In the genomic region with DNA sequence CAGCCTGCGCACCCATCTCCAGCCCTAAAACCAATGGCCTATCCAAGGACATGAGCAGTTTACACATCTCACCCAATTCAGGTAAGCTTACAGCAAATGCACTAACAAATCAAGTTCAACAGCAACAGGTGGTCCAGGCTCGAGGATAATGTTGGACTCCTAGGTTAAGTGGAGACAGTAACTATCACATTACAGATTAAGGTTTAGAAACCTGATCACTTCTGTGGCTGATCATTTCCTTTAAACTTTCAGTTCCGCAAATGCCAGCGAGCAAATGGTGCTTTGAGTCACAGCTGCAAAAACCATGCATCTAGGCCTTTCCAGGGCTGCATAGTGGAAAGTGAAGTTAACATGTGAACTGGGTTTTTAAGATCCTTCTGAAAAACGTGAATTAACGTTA, we compare ENCODE assay signal across 14 cellular contexts.
DNase-seq lines count a peak whose midpoint lies in the region; ATAC-seq, FAIRE-seq and TF ChIP-seq lines count a peak whose summit lies in the region.
"Had no signal": no experiment of that assay in that cellular context is flagged by ENCODE, and none has a peak within 500 bp of the region (broad histone marks: within the 10 kb centered on the region; RNA-seq: fewer than 3 reads in every experiment).

No MANE protein-coding gene starts in this region.

- no peaks in the 10 kb centered on the region for H3K36me3 ChIP-seq in GM12878 (ENCODE audit: control insufficient read depth in 2 of 2, insufficient read depth in 2 of 2, low read length in 1 of 2)
- H3K36me3 ChIP-seq in CD4-positive, alpha-beta memory T cell (ENCODE audit: insufficient read depth, low read length) = no peaks in the 10 kb centered on the region

- peak; percentile 43 for DNase-seq in GM12878 (ENCODE audit: low read depth, low spot score)
- DNase-seq in CD4-positive, alpha-beta memory T cell = no peak
- DNase-seq in DMS153 (lab: John Stamatoyannopoulos, UW) = no peak
- no peak for DNase-seq in NCI-H2196 (lab: John Stamatoyannopoulos, UW; ENCODE audit: unreplicated experiment)
- no peak for DNase-seq in activated CD4-positive, alpha-beta T cell treated with anti-CD3 and anti-CD28 coated beads, Interleukin-2, amount 50 U/mL, for 48 hours
- DNase-seq: activated CD4-positive, alpha-beta T cell treated with anti-CD3 and anti-CD28 coated beads, Interleukin-2, amount 50 U/mL, for 4 hours; activated naive CD8-positive, alpha-beta T cell treated with anti-CD3 and anti-CD28 coated beads, Interleukin-2, amount 10 ng/mL, durations not matched to agents 7 days and 5 days; head of caudate nucleus; mesenchymal stem cell; NCI-H187; upper lobe of left lung had no signal

- H3K9me3 Mint-ChIP-seq in CD4-positive, alpha-beta memory T cell = no peaks in the 10 kb centered on the region
- H3K9me3 Mint-ChIP-seq: activated naive CD8-positive, alpha-beta T cell treated with anti-CD3 and anti-CD28 coated beads, Interleukin-2, amount 10 ng/mL, durations not matched to agents 7 days and 5 days had no signal

- no peak overlapping the region for H3K9ac ChIP-seq in GM12878 (ENCODE audit: control insufficient read depth, insufficient read depth, low read length)

- H3K4me3 ChIP-seq in GM12878 = no peak overlapping the region
- no peak overlapping the region for H3K4me3 ChIP-seq in CD4-positive, alpha-beta memory T cell (ENCODE audit: low read length in 2 of 2)
- H3K4me3 ChIP-seq: upper lobe of left lung had no signal

- WGBS in GM12878 (ENCODE audit: insufficient coverage, insufficient replicate concordance, low lambda C conversion rate, missing lambda C conversion rate) = 29% methylated on average over 6 of the region's 6 CpGs

- peaks cover 0 to 2% of the 10 kb centered on the region in 2 donors for H3K27me3 Mint-ChIP-seq in CD4-positive, alpha-beta memory T cell

- TF ChIP-seq RAD21 in GM12878 (IDR thresholded peaks at IDR 0.05; ENCODE audit: insufficient read depth, low read depth, low read length) = no peak

- H3K4me3 Mint-ChIP-seq in CD4-positive, alpha-beta memory T cell = no peak overlapping the region
- H3K4me3 Mint-ChIP-seq: activated naive CD8-positive, alpha-beta T cell treated with anti-CD3 and anti-CD28 coated beads, Interleukin-2, amount 10 ng/mL, durations not matched to agents 7 days and 5 days had no signal

- no peaks in the 10 kb centered on the region for H3K9me3 ChIP-seq in GM12878 (replicated peaks; ENCODE audit: control insufficient read depth, insufficient read depth, low read length)
- no peaks in the 10 kb centered on the region for H3K9me3 ChIP-seq in CD4-positive, alpha-beta memory T cell (ENCODE audit: control insufficient read depth in 1 of 2, low read length in 2 of 2)
- H3K9me3 ChIP-seq: upper lobe of left lung had no signal

- intact Hi-C loops in GM12878 (cut with micrococcal nuclease; ENCODE audit: unreplicated experiment) = no loop called here
- intact Hi-C loops in CD4-positive, alpha-beta memory T cell (cut with micrococcal nuclease) = no loop called here

- in situ Hi-C loops in GM12878 (cut with MboI) = no loop called here

- TF ChIP-seq CTCF in GM12878 (IDR thresholded peaks at IDR 0.05 in 2 of 3, conservative IDR thresholded peaks at IDR 0.05 in 1 of 3; ENCODE audit: control insufficient read depth in 2 of 3, extremely low read depth in 1 of 3, insufficient read depth in 1 of 3, low read depth in 3 of 3, low read length in 3 of 3) = no peak

- H3K36me3 Mint-ChIP-seq in CD4-positive, alpha-beta memory T cell = no peaks in the 10 kb centered on the region
- H3K36me3 Mint-ChIP-seq: activated naive CD8-positive, alpha-beta T cell treated with anti-CD3 and anti-CD28 coated beads, Interleukin-2, amount 10 ng/mL, durations not matched to agents 7 days and 5 days had no signal

- TF ChIP-seq EP300 in GM12878 (IDR thresholded peaks at IDR 0.05; ENCODE audit: borderline replicate concordance in 1 of 2, control insufficient read depth in 1 of 2, low read depth in 2 of 2, low read length in 2 of 2) = no peak

- H3K79me2 ChIP-seq in GM12878 (ENCODE audit: control insufficient read depth, insufficient read depth, low read length) = no peaks in the 10 kb centered on the region

- no peaks in the 10 kb centered on the region for H3K4me1 Mint-ChIP-seq in CD4-positive, alpha-beta memory T cell
- H3K4me1 Mint-ChIP-seq: activated naive CD8-positive, alpha-beta T cell treated with anti-CD3 and anti-CD28 coated beads, Interleukin-2, amount 10 ng/mL, durations not matched to agents 7 days and 5 days had no signal

- no peak overlapping the region for H2AFZ ChIP-seq in GM12878 (ENCODE audit: control insufficient read depth, low read depth, low read length)

- H3K4me2 ChIP-seq in GM12878 (ENCODE audit: control insufficient read depth, insufficient read depth) = no peak overlapping the region

- CTCF ChIA-PET in GM12878 (lab: Yijun Ruan, JAX) = no interaction called here
- CTCF ChIA-PET in CD4-positive, alpha-beta memory T cell (lab: Charles Lee; ENCODE audit: partially characterized antibody) = no interaction called here

- SMC1A ChIA-PET in GM12878 (lab: Charles Lee; ENCODE audit: uncharacterized antibody, unreplicated experiment) = no interaction called here

- FAIRE-seq in GM12878 (lab: Jason Lieb, UNC) = peak; percentile 77

- RAD21 ChIA-PET in GM12878 (lab: Charles Lee; ENCODE audit: unreplicated experiment) = no interaction called here

- H4K20me1 ChIP-seq in GM12878 (ENCODE audit: control insufficient read depth, insufficient read depth) = no peaks in the 10 kb centered on the region

- TF ChIP-seq POLR2A in GM12878 (IDR thresholded peaks at IDR 0.05; ENCODE audit: low read depth, low read length) = no peak

- POLR2A ChIA-PET in GM12878 (lab: Charles Lee) = no interaction called here
- POLR2A ChIA-PET in CD4-positive, alpha-beta memory T cell (lab: Charles Lee; ENCODE audit: partially characterized antibody) = no interaction called here

- H3K27ac ChIP-seq in GM12878 (ENCODE audit: control insufficient read depth, insufficient read depth) = no peak overlapping the region
- no peak overlapping the region for H3K27ac ChIP-seq in CD4-positive, alpha-beta memory T cell (ENCODE audit: low read depth, low read length)
- H3K27ac ChIP-seq: upper lobe of left lung had no signal

- H3K4me1 ChIP-seq in GM12878 (ENCODE audit: control insufficient read depth, insufficient read depth, low read length) = peaks cover 3% of the 10 kb centered on the region; the same call in 1 of the 2 replicates
- no peaks in the 10 kb centered on the region for H3K4me1 ChIP-seq in CD4-positive, alpha-beta memory T cell (ENCODE audit: insufficient read depth, low read length)
- H3K4me1 ChIP-seq: upper lobe of left lung had no signal

- ATAC-seq in GM18907 (IDR thresholded peaks at IDR 0.05; ENCODE audit: unreplicated experiment) (peak; percentile 55), GM21529 (IDR thresholded peaks at IDR 0.05; ENCODE audit: unreplicated experiment) (peak; percentile 99), HG03354 (IDR thresholded peaks at IDR 0.05; ENCODE audit: poor library complexity, severe bottlenecking, unreplicated experiment) (peak; percentile 80), GM12878 (peak; percentile 100)

- 0 out of 4 replicates have a peak, but pooled peaks cover 0 to 2% of the 10 kb centered on the region in 2 experiments for H3K27me3 ChIP-seq in GM12878 (replicated peaks in 1 of 2; ENCODE audit: control insufficient read depth in 2 of 2, insufficient read depth in 2 of 2, low read length in 1 of 2)
- no peaks in the 10 kb centered on the region for H3K27me3 ChIP-seq in CD4-positive, alpha-beta memory T cell (ENCODE audit: insufficient read depth, low read length)
- H3K27me3 ChIP-seq: upper lobe of left lung had no signal

- BruUV-seq in GM12878 (replicated peaks; lab: Mats Ljungman, UMichigan) = no TSS peak

- H3K27ac Mint-ChIP-seq in CD4-positive, alpha-beta memory T cell = no peak overlapping the region
- H3K27ac Mint-ChIP-seq: activated naive CD8-positive, alpha-beta T cell treated with anti-CD3 and anti-CD28 coated beads, Interleukin-2, amount 10 ng/mL, durations not matched to agents 7 days and 5 days had no signal

TF ChIP-seq in GM12878, 131 proteins besides CTCF, POLR2A, EP300 and RAD21 (continues in another document):
- TF ChIP-seq RBBP5 (conservative IDR thresholded peaks at IDR 0.05) (no peak), ZSCAN29 (IDR thresholded peaks at IDR 0.05) (no peak), RUNX3 (IDR thresholded peaks at IDR 0.05; ENCODE audit: low read length) (peak; percentile 64), TCF12 (IDR thresholded peaks at IDR 0.05; ENCODE audit: low read depth, low read length) (peak; percentile 70; the same call in 1 of the 2 replicates), ZNF207 (IDR thresholded peaks at IDR 0.05; ENCODE audit: borderline replicate concordance) (no peak), SPI1 (IDR thresholded peaks at IDR 0.05; ENCODE audit: borderline replicate concordance, insufficient read depth, low read depth, low read length) (peak; percentile 98), BHLHE40 (IDR thresholded peaks at IDR 0.05; ENCODE audit: borderline replicate concordance in 1 of 2, low read depth in 2 of 2, low read length in 1 of 2) (peak; percentile 11 to 51; a peak in 2 of 4 replicates), NR2C2 (IDR thresholded peaks at IDR 0.05; ENCODE audit: borderline replicate concordance, control insufficient read depth, insufficient read length, low read depth) (no peak), ETV6 (conservative IDR thresholded peaks at IDR 0.05 in 1 of 2, IDR thresholded peaks at IDR 0.05 in 1 of 2; ENCODE audit: borderline replicate concordance in 1 of 2, low read depth in 1 of 2) (peak in 1 of 2 experiments; percentile 33; a peak in 1 of 4 replicates), BCL11A (IDR thresholded peaks at IDR 0.05; ENCODE audit: low read depth, low read length) (peak; percentile 88), JUNB (IDR thresholded peaks at IDR 0.05) (peak; percentile 73), NR2F1 (conservative IDR thresholded peaks at IDR 0.05) (0 out of 2 replicates have a peak, but pooled peaks have one; percentile 13), IKZF1 (conservative IDR thresholded peaks at IDR 0.05) (peak; percentile 41; the same call in 1 of the 2 replicates), PAX5 (IDR thresholded peaks at IDR 0.05; ENCODE audit: borderline replicate concordance, low read depth, low read length) (peak; percentile 33; the same call in 1 of the 2 replicates), YY1 (IDR thresholded peaks at IDR 0.05; ENCODE audit: low read depth, low read length) (no peak), IRF4 (IDR thresholded peaks at IDR 0.05; ENCODE audit: low read depth, low read length) (peak; percentile 92), CHD4 (IDR thresholded peaks at IDR 0.05) (no peak), SMAD1 (IDR thresholded peaks at IDR 0.05; ENCODE audit: low read depth, partially characterized antibody) (no peak), POU2F2 (IDR thresholded peaks at IDR 0.05; ENCODE audit: borderline replicate concordance, low read depth, low read length) (no peak), DPF2 (IDR thresholded peaks at IDR 0.05) (peak; percentile 86), KDM1A (IDR thresholded peaks at IDR 0.05; ENCODE audit: borderline replicate concordance) (no peak), MTA2 (IDR thresholded peaks at IDR 0.05; ENCODE audit: low read depth) (peak; percentile 41; the same call in 1 of the 2 replicates), BMI1 (IDR thresholded peaks at IDR 0.05; ENCODE audit: borderline replicate concordance) (no peak)
